Comparison of ENCODE assay signal across 18 cellular contexts in the genomic region with DNA sequence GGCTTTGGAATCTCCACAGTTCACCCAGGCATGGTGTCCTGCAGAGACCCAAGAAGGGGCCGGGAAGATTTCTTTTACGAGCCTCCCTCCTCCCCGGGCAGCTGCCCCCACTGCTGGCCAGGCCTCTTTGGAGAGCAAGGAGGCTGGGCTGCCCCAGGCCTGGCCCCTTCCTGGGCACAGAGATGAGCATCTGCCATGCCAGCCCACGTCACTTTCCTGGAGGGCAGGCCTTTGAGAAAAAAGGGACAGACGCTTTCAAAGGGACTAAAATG.
DNase-seq lines count a peak whose midpoint lies in the region; ATAC-seq and TF ChIP-seq lines count a peak whose summit lies in the region.
"Had no signal": no experiment of that assay in that cellular context is flagged by ENCODE, and none has a peak within 500 bp of the region (broad histone marks: within the 10 kb centered on the region; RNA-seq: fewer than 3 reads in every experiment).

No MANE protein-coding gene starts in this region.

- TF ChIP-seq POLR2A in spleen (IDR thresholded peaks at IDR 0.05), result no peak
- TF ChIP-seq POLR2A in uterus (IDR thresholded peaks at IDR 0.05), result no peak

- no peak overlapping the region for H3K4me3 Mint-ChIP-seq in chondrocyte (ENCODE audit: unreplicated experiment)
- H3K4me3 Mint-ChIP-seq: CD14-positive monocyte; CD8-positive, alpha-beta T cell; GM23338 had no signal

- H3K36me3 Mint-ChIP-seq in chondrocyte (ENCODE audit: low read depth), result peaks cover 2% of the 10 kb centered on the region
- H3K36me3 Mint-ChIP-seq: CD14-positive monocyte; CD8-positive, alpha-beta T cell had no signal

- H3K4me1 ChIP-seq in SK-N-SH (ENCODE audit: control insufficient read depth in 1 of 2, insufficient read depth in 2 of 2, low read depth in 1 of 2, low read length in 1 of 2) (peaks cover 0 to 9% of the 10 kb centered on the region in 2 experiments; a peak in 1 of 4 replicates), lower lobe of right lung (no peaks in the 10 kb centered on the region), spleen (no peaks in the 10 kb centered on the region), uterus (no peaks in the 10 kb centered on the region), psoas muscle (no peaks in the 10 kb centered on the region)
- H3K4me1 ChIP-seq: HAP-1 had no signal

- no peaks in the 10 kb centered on the region for H4K20me1 ChIP-seq in SK-N-SH (ENCODE audit: insufficient read depth)

- H3K27me3 ChIP-seq in SK-N-SH (ENCODE audit: insufficient read depth) (no peaks in the 10 kb centered on the region), lower lobe of right lung (ENCODE audit: low read depth) (peaks cover 18% of the 10 kb centered on the region), spleen (replicated peaks in 1 of 7) (peaks cover 0 to 60% (median 3%) of the 10 kb centered on the region in 7 donors), uterus (no peaks in the 10 kb centered on the region), psoas muscle (ENCODE audit: insufficient read depth in 3 of 3, low read length in 2 of 3) (peaks cover 0 to 30% (median 8%) of the 10 kb centered on the region in 3 donors)

- no peaks in the 10 kb centered on the region for H3K79me2 ChIP-seq in SK-N-SH (ENCODE audit: insufficient read depth)

- no peak overlapping the region for H3K4me3 ChIP-seq in SK-N-SH (ENCODE audit: low read depth in 2 of 2, low read length in 1 of 2)
- no peak overlapping the region for H3K4me3 ChIP-seq in lower lobe of right lung
- H3K4me3 ChIP-seq in spleen, result no peak overlapping the region
- no peak overlapping the region for H3K4me3 ChIP-seq in uterus
- H3K4me3 ChIP-seq in psoas muscle, result no peak overlapping the region
- H3K4me3 ChIP-seq: GM23338, HAP-1 had no signal

- H3K27ac ChIP-seq in SK-N-SH (ENCODE audit: low read depth in 2 of 2, low read length in 1 of 2), result no peak overlapping the region
- H3K27ac ChIP-seq in lower lobe of right lung, result no peak overlapping the region
- H3K27ac ChIP-seq in spleen, result no peak overlapping the region
- no peak overlapping the region for H3K27ac ChIP-seq in uterus
- no peak overlapping the region for H3K27ac ChIP-seq in psoas muscle
- H3K27ac ChIP-seq: 22Rv1 had no signal

- H3K27ac Mint-ChIP-seq in chondrocyte (ENCODE audit: unreplicated experiment), result no peak overlapping the region
- H3K27ac Mint-ChIP-seq: CD14-positive monocyte; CD8-positive, alpha-beta T cell; GM23338 had no signal

- no peak overlapping the region for H3K9ac ChIP-seq in SK-N-SH

- DNase-seq in SK-N-SH (peak; percentile 23), chondrocyte (ENCODE audit: low spot score) (peak; percentile 52), lower lobe of right lung (peak; percentile 9), spleen (peak; percentile 21), uterus (no peak), NCI-H1092 (lab: John Stamatoyannopoulos, UW) (no peak), psoas muscle (no peak)
- DNase-seq: CD8-positive, alpha-beta T cell; COR-L47; DMS153; DMS79 treated with DMSO at 0.1 percent for 48 hours; EL had no signal

- H3K4me2 ChIP-seq in SK-N-SH, result no peak overlapping the region
- H3K4me2 ChIP-seq: GM23338 had no signal

- no peak for TF ChIP-seq EP300 in SK-N-SH (IDR thresholded peaks at IDR 0.05; ENCODE audit: borderline replicate concordance in 1 of 2, low read depth in 1 of 2, low read length in 1 of 2)

- ATAC-seq in SK-N-SH treated with all-trans-retinoic acid at 6 μM for 48 hours (no peak), lower lobe of right lung (no peak), psoas muscle (no peak)
- ATAC-seq: CD8-positive, alpha-beta T cell; GM23338; HepG2 had no signal

- H3K9me3 Mint-ChIP-seq in chondrocyte (ENCODE audit: low read depth), result peaks cover 4% of the 10 kb centered on the region
- H3K9me3 Mint-ChIP-seq: CD14-positive monocyte; CD8-positive, alpha-beta T cell; GM23338 had no signal

- no peak for TF ChIP-seq CTCF in SK-N-SH (IDR thresholded peaks at IDR 0.05)
- TF ChIP-seq CTCF in chondrocyte (IDR thresholded peaks at IDR 0.05), result no peak
- no peak for TF ChIP-seq CTCF in lower lobe of right lung (IDR thresholded peaks at IDR 0.05)
- TF ChIP-seq CTCF in spleen (IDR thresholded peaks at IDR 0.05 in 8 of 11, conservative IDR thresholded peaks at IDR 0.05 in 3 of 11), result no peak
- no peak for TF ChIP-seq CTCF in uterus (IDR thresholded peaks at IDR 0.05)
- TF ChIP-seq CTCF in psoas muscle (IDR thresholded peaks at IDR 0.05), result no peak

- H3K4me1 Mint-ChIP-seq in chondrocyte (ENCODE audit: low read depth), result no peaks in the 10 kb centered on the region
- H3K4me1 Mint-ChIP-seq: CD14-positive monocyte had no signal

- TF ChIP-seq RAD21 in SK-N-SH (IDR thresholded peaks at IDR 0.05; ENCODE audit: low read length), result no peak

- H3F3A ChIP-seq in SK-N-SH (replicated peaks; ENCODE audit: insufficient read depth), result no peaks in the 10 kb centered on the region

- no peaks in the 10 kb centered on the region for H3K36me3 ChIP-seq in SK-N-SH (replicated peaks in 1 of 2; ENCODE audit: control insufficient read depth in 1 of 2, insufficient read depth in 2 of 2, low read length in 1 of 2)
- H3K36me3 ChIP-seq in lower lobe of right lung, result no peaks in the 10 kb centered on the region
- H3K36me3 ChIP-seq in spleen, result no peaks in the 10 kb centered on the region
- no peaks in the 10 kb centered on the region for H3K36me3 ChIP-seq in uterus
- H3K36me3 ChIP-seq in psoas muscle (ENCODE audit: insufficient read depth in 1 of 2, low read depth in 1 of 2), result no peaks in the 10 kb centered on the region
- H3K36me3 ChIP-seq: HAP-1 had no signal

- 72% methylated on average over 3 of the region's 5 CpGs for WGBS in SK-N-SH (ENCODE audit: low lambda C conversion rate)
- WGBS in spleen, 5 donors, result 55 to 70% (median 62%) methylated on average over 4 to 5 of the region's 5 CpGs
- 46 to 60% (median 55%) methylated on average over 5 of the region's 5 CpGs for WGBS in psoas muscle, 3 donors

- POLR2A ChIA-PET in SK-N-SH (lab: Yijun Ruan, JAX), result no interaction called here

- H3K9me3 ChIP-seq in SK-N-SH (no peaks in the 10 kb centered on the region), lower lobe of right lung (no peaks in the 10 kb centered on the region), spleen (no peaks in the 10 kb centered on the region), uterus (no peaks in the 10 kb centered on the region), psoas muscle (no peaks in the 10 kb centered on the region)
- H3K9me3 ChIP-seq: HAP-1 had no signal

- H2AFZ ChIP-seq in SK-N-SH (ENCODE audit: low read depth), result no peak overlapping the region
- H2AFZ ChIP-seq: GM23338 had no signal

- intact Hi-C loops in lower lobe of right lung (cut with DNase I) (loop anchor here (10.0 kb wide), 1 partner anchor 195 kb away; no protein-coding TSS in a partner anchor), spleen (cut with DNase I; ENCODE audit: low total_unique reads) (no loop called here), uterus (cut with DNase I; ENCODE audit: low total_unique reads) (no loop called here), psoas muscle (cut with DNase I) (no loop called here)

- H3K27me3 Mint-ChIP-seq in chondrocyte (ENCODE audit: low read depth), result peaks cover 15% of the 10 kb centered on the region

- CTCF ChIA-PET in SK-N-SH (lab: Yijun Ruan, JAX), result interaction anchor here (1.1 to 3.2 kb wide), 5 partner anchors 9 to 210 kb away, joined by 3 to 16 read pairs (median 3); no protein-coding TSS in a partner anchor

- H3K9me2 ChIP-seq in SK-N-SH, result no peaks in the 10 kb centered on the region

TF ChIP-seq in SK-N-SH, 30 proteins besides CTCF, POLR2A, EP300 and RAD21 (continues in another document):
- TF ChIP-seq RCOR1 (IDR thresholded peaks at IDR 0.05; ENCODE audit: low read length) (no peak), NFIC (IDR thresholded peaks at IDR 0.05; ENCODE audit: borderline replicate concordance) (no peak), SIN3A (IDR thresholded peaks at IDR 0.05; ENCODE audit: borderline replicate concordance, low read depth, low read length) (no peak)
- TF ChIP-seq, protein P1, sequence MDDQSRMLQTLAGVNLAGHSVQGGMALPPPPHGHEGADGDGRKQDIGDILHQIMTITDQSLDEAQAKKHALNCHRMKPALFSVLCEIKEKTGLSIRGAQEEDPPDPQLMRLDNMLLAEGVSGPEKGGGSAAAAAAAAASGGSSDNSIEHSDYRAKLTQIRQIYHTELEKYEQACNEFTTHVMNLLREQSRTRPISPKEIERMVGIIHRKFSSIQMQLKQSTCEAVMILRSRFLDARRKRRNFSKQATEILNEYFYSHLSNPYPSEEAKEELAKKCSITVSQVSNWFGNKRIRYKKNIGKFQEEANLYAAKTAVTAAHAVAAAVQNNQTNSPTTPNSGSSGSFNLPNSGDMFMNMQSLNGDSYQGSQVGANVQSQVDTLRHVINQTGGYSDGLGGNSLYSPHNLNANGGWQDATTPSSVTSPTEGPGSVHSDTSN (IDR thresholded peaks at IDR 0.05), result no peak

TF ChIP-seq in SK-N-SH treated with all-trans-retinoic acid at 6 μM for 48 hours, 23 proteins besides CTCF, POLR2A, EP300 and RAD21 (continues in another document):
- TF ChIP-seq CSDC2 (CRISPR knock-in tag; IDR thresholded peaks at IDR 0.05), result no peak
- no peak for TF ChIP-seq ZC3H10 (CRISPR knock-in tag; IDR thresholded peaks at IDR 0.05)
- TF ChIP-seq ZNF70 (CRISPR knock-in tag; IDR thresholded peaks at IDR 0.05), result no peak
- no peak for TF ChIP-seq OSR1 (CRISPR knock-in tag; IDR thresholded peaks at IDR 0.05)
- no peak for TF ChIP-seq PPARA (CRISPR knock-in tag; IDR thresholded peaks at IDR 0.05; ENCODE audit: borderline replicate concordance)
- TF ChIP-seq RARB (CRISPR knock-in tag; IDR thresholded peaks at IDR 0.05), result no peak
- no peak for TF ChIP-seq GLIS3 (CRISPR knock-in tag; IDR thresholded peaks at IDR 0.05)
- TF ChIP-seq, protein P2, sequence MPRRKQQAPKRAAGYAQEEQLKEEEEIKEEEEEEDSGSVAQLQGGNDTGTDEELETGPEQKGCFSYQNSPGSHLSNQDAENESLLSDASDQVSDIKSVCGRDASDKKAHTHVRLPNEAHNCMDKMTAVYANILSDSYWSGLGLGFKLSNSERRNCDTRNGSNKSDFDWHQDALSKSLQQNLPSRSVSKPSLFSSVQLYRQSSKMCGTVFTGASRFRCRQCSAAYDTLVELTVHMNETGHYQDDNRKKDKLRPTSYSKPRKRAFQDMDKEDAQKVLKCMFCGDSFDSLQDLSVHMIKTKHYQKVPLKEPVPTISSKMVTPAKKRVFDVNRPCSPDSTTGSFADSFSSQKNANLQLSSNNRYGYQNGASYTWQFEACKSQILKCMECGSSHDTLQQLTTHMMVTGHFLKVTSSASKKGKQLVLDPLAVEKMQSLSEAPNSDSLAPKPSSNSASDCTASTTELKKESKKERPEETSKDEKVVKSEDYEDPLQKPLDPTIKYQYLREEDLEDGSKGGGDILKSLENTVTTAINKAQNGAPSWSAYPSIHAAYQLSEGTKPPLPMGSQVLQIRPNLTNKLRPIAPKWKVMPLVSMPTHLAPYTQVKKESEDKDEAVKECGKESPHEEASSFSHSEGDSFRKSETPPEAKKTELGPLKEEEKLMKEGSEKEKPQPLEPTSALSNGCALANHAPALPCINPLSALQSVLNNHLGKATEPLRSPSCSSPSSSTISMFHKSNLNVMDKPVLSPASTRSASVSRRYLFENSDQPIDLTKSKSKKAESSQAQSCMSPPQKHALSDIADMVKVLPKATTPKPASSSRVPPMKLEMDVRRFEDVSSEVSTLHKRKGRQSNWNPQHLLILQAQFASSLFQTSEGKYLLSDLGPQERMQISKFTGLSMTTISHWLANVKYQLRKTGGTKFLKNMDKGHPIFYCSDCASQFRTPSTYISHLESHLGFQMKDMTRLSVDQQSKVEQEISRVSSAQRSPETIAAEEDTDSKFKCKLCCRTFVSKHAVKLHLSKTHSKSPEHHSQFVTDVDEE (CRISPR knock-in tag; IDR thresholded peaks at IDR 0.05), result no peak

Comparison
In these comparisons a context has a peak if more than half of its experiments do, and no peak if none do; other contexts are left out.
1. DNase-seq: peak in SK-N-SH (single experiment), chondrocyte (single experiment), lower lobe of right lung (single experiment) and spleen (single experiment); none in uterus (0 of 2), NCI-H1092 (single experiment) and psoas muscle (0 of 2).